ENCODE assay signal across 38 cellular contexts in the genomic region with DNA sequence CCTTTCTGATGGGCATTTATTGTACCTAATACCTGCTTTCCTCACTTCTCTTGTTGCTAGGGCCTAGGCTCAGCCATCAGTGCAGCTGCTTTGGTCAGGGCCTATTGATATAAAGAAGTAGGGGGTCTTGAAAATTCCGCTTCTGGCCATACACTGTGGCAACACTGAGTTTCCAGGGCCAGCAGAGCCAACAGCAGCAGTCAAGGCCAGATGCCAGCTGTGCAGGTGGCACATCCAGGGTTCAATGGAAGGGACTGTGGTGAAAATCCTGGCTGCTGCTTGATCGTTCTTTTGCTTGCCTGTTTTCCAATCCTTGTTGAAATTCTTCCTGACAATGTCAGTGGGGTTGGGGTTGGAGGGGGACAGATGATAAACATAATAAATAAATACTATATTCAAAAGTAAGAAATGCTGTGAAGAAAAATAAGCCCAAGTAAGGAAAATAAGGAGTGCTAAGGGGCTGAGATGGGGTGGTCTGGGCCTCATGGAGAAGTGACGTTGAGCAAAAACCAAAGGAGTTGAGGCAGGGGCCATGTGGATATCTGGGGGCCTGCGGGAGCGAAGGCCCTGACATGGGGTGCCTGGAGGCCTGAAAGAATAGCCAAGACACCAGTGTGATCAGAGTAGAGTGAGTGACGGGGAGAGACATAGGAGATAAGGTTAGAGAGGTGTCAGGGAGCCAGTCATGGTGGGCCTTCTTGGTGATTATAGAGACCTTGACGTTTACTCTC.
"Had no signal": no experiment of that assay in that cellular context is flagged by ENCODE, and none has a peak within 500 bp of the region (broad histone marks: within the 10 kb centered on the region; RNA-seq: fewer than 3 reads in every experiment).

No MANE protein-coding gene starts in this region.

- H3K27me3 ChIP-seq: adrenal gland, breast epithelium, cardiac muscle cell, dorsolateral prefrontal cortex, esophagus muscularis mucosa, gastrocnemius medialis, heart left ventricle had no signal

- ATAC-seq: activated CD4-positive, CD25-positive, alpha-beta regulatory T cell treated with anti-CD3 and anti-CD28 coated beads, Interleukin-2, amount 50 U/mL, for 24 hours; activated CD8-positive, alpha-beta T cell treated with anti-CD3 and anti-CD28 coated beads for 36 hours; activated naive CD8-positive, alpha-beta T cell treated with anti-CD3 and anti-CD28 coated beads, Interleukin-2, amount 50 U/mL, for 24 hours; activated T-cell treated with anti-CD3 and anti-CD28 coated beads, Interleukin-2, amount 50 U/mL, for 72 hours; effector memory CD8-positive, alpha-beta T cell; foreskin keratinocyte; gastrocnemius medialis; heart left ventricle; T-helper 17 cell had no signal

- H3K9me3 Mint-ChIP-seq: activated B cell treated with CpG ODN at 0.5 μM for 24 hours; activated CD8-positive, alpha-beta T cell treated with anti-CD3 and anti-CD28 coated beads for 36 hours; activated naive CD4-positive, alpha-beta T cell treated with anti-CD3 and anti-CD28 coated beads for 36 hours; activated naive CD4-positive, alpha-beta T cell treated with anti-CD3 and anti-CD28 coated beads, Interleukin-2, amount 50 U/mL, for 24 hours; activated naive CD8-positive, alpha-beta T cell treated with anti-CD3 and anti-CD28 coated beads for 36 hours; activated naive CD8-positive, alpha-beta T cell treated with anti-CD3 and anti-CD28 coated beads, Interleukin-2, amount 50 U/mL, for 24 hours; activated T-cell treated with anti-CD3 and anti-CD28 coated beads, Interleukin-2, amount 50 U/mL, for 24 hours; activated T-cell treated with anti-CD3 and anti-CD28 coated beads, Interleukin-2, amount 50 U/mL, for 72 hours; central memory CD8-positive, alpha-beta T cell; dendritic cell treated with granulocyte-macrophage colony-stimulating factor and Interleukin-4, amounts not matched to agents 40 ng/mL and 50 ng/mL, for 4 days; effector memory CD8-positive, alpha-beta T cell; T-helper 2 cell treated with Interferon-gamma antibody and Interleukin-4, amounts not matched to agents 5 μg/mL and 100 μg/mL, for 36 hours had no signal

- DNase-seq: activated B cell treated with CpG ODN at 0.5 μM for 24 hours; activated CD4-positive, alpha-beta T cell treated with anti-CD3 and anti-CD28 coated beads for 48 hours; activated CD4-positive, alpha-beta T cell treated with anti-CD3 and anti-CD28 coated beads, Interleukin-2, amount 50 U/mL, for 1 hour; activated CD4-positive, alpha-beta T cell treated with anti-CD3 and anti-CD28 coated beads, Interleukin-2, amount 50 U/mL, for 48 hours; activated CD8-positive, alpha-beta memory T cell treated with anti-CD3 and anti-CD28 coated beads for 24 hours; activated CD8-positive, alpha-beta memory T cell treated with anti-CD3 and anti-CD28 coated beads, Interleukin-2, amount 50 U/mL, for 4 hours; activated CD8-positive, alpha-beta T cell treated with anti-CD3 and anti-CD28 coated beads for 36 hours; activated naive CD4-positive, alpha-beta T cell treated with anti-CD3 and anti-CD28 coated beads for 36 hours; activated naive CD8-positive, alpha-beta T cell treated with anti-CD3 and anti-CD28 coated beads for 36 hours; activated naive CD8-positive, alpha-beta T cell treated with anti-CD3 and anti-CD28 coated beads, Interleukin-2, amount 50 U/mL, for 24 hours; activated T-cell treated with anti-CD3 and anti-CD28 coated beads for 4 hours; activated T-cell treated with anti-CD3 and anti-CD28 coated beads, Interleukin-2, amount 50 U/mL, for 24 hours; activated T-cell treated with anti-CD3 and anti-CD28 coated beads, Interleukin-2, amount 50 U/mL, for 72 hours; adrenal gland; amygdala; aorta; dorsolateral prefrontal cortex; effector CD4-positive, alpha-beta T cell; effector memory CD8-positive, alpha-beta T cell; erythroblast; foreskin keratinocyte; gastrocnemius medialis; glutamatergic neuron; heart left ventricle; T-helper 1 cell; T-helper 17 cell; T1000; WERI-Rb-1 had no signal

- H3K4me1 Mint-ChIP-seq: activated B cell treated with CpG ODN at 0.5 μM for 24 hours; activated naive CD4-positive, alpha-beta T cell treated with anti-CD3 and anti-CD28 coated beads, Interleukin-2, amount 50 U/mL, for 24 hours; activated naive CD8-positive, alpha-beta T cell treated with anti-CD3 and anti-CD28 coated beads for 36 hours; activated naive CD8-positive, alpha-beta T cell treated with anti-CD3 and anti-CD28 coated beads, Interleukin-2, amount 50 U/mL, for 24 hours; central memory CD8-positive, alpha-beta T cell; T-helper 17 cell had no signal

- H3K4me3 Mint-ChIP-seq: activated B cell treated with CpG ODN at 0.5 μM for 24 hours; activated CD8-positive, alpha-beta T cell treated with anti-CD3 and anti-CD28 coated beads for 36 hours; activated naive CD4-positive, alpha-beta T cell treated with anti-CD3 and anti-CD28 coated beads for 36 hours; activated naive CD4-positive, alpha-beta T cell treated with anti-CD3 and anti-CD28 coated beads, Interleukin-2, amount 50 U/mL, for 24 hours; activated naive CD8-positive, alpha-beta T cell treated with anti-CD3 and anti-CD28 coated beads for 36 hours; activated naive CD8-positive, alpha-beta T cell treated with anti-CD3 and anti-CD28 coated beads, Interleukin-2, amount 50 U/mL, for 24 hours; activated T-cell treated with anti-CD3 and anti-CD28 coated beads, Interleukin-2, amount 50 U/mL, for 24 hours; activated T-cell treated with anti-CD3 and anti-CD28 coated beads, Interleukin-2, amount 50 U/mL, for 72 hours; brain; central memory CD8-positive, alpha-beta T cell; dendritic cell treated with granulocyte-macrophage colony-stimulating factor and Interleukin-4, amounts not matched to agents 40 ng/mL and 50 ng/mL, for 4 days; effector memory CD8-positive, alpha-beta T cell; T-helper 17 cell; T-helper 2 cell treated with Interferon-gamma antibody and Interleukin-4, amounts not matched to agents 5 μg/mL and 100 μg/mL, for 36 hours had no signal

- H3K27ac Mint-ChIP-seq: activated B cell treated with CpG ODN at 0.5 μM for 24 hours; activated CD8-positive, alpha-beta T cell treated with anti-CD3 and anti-CD28 coated beads for 36 hours; activated naive CD4-positive, alpha-beta T cell treated with anti-CD3 and anti-CD28 coated beads for 36 hours; activated naive CD4-positive, alpha-beta T cell treated with anti-CD3 and anti-CD28 coated beads, Interleukin-2, amount 50 U/mL, for 24 hours; activated naive CD8-positive, alpha-beta T cell treated with anti-CD3 and anti-CD28 coated beads for 36 hours; activated naive CD8-positive, alpha-beta T cell treated with anti-CD3 and anti-CD28 coated beads, Interleukin-2, amount 50 U/mL, for 24 hours; activated T-cell treated with anti-CD3 and anti-CD28 coated beads, Interleukin-2, amount 50 U/mL, for 24 hours; activated T-cell treated with anti-CD3 and anti-CD28 coated beads, Interleukin-2, amount 50 U/mL, for 72 hours; dendritic cell treated with granulocyte-macrophage colony-stimulating factor and Interleukin-4, amounts not matched to agents 40 ng/mL and 50 ng/mL, for 4 days; effector memory CD8-positive, alpha-beta T cell; T-helper 17 cell; T-helper 2 cell treated with Interferon-gamma antibody and Interleukin-4, amounts not matched to agents 5 μg/mL and 100 μg/mL, for 36 hours had no signal

- H3K9me3 ChIP-seq: adrenal gland, breast epithelium, esophagus muscularis mucosa, gastrocnemius medialis, heart left ventricle had no signal

- H3K4me3 ChIP-seq: adrenal gland, breast epithelium, cardiac muscle cell, coronary artery, dorsolateral prefrontal cortex, esophagus muscularis mucosa, gastrocnemius medialis, heart left ventricle had no signal

- H3K4me1 ChIP-seq: adrenal gland, breast epithelium, foreskin keratinocyte, heart left ventricle had no signal

- H3K27ac ChIP-seq: adrenal gland, breast epithelium, cardiac muscle cell, coronary artery, dorsolateral prefrontal cortex, esophagus muscularis mucosa, foreskin keratinocyte, gastrocnemius medialis, heart left ventricle, WERI-Rb-1 had no signal

- H3K27me3 Mint-ChIP-seq: activated CD8-positive, alpha-beta T cell treated with anti-CD3 and anti-CD28 coated beads for 36 hours; activated naive CD4-positive, alpha-beta T cell treated with anti-CD3 and anti-CD28 coated beads, Interleukin-2, amount 50 U/mL, for 24 hours; activated naive CD8-positive, alpha-beta T cell treated with anti-CD3 and anti-CD28 coated beads for 36 hours; activated T-cell treated with anti-CD3 and anti-CD28 coated beads, Interleukin-2, amount 50 U/mL, for 24 hours; dendritic cell treated with granulocyte-macrophage colony-stimulating factor and Interleukin-4, amounts not matched to agents 40 ng/mL and 50 ng/mL, for 4 days had no signal

- H3K36me3 Mint-ChIP-seq: activated naive CD4-positive, alpha-beta T cell treated with anti-CD3 and anti-CD28 coated beads, Interleukin-2, amount 50 U/mL, for 24 hours; activated naive CD8-positive, alpha-beta T cell treated with anti-CD3 and anti-CD28 coated beads for 36 hours; brain had no signal

- H3K36me3 ChIP-seq: adrenal gland, breast epithelium, cardiac muscle cell, esophagus muscularis mucosa, gastrocnemius medialis, heart left ventricle, WERI-Rb-1 had no signal
